ENCODE assay signal across 1 cellular context in genomic region chr5:95555553-95555952, GRCh38.
TF ChIP-seq lines count a peak whose summit lies in the region.

No MANE protein-coding gene starts in this region.

TF ChIP-seq in H1, 55 proteins besides CTCF, POLR2A, EP300 and RAD21 (continued from another document):
- no peak for TF ChIP-seq POU5F1 (IDR thresholded peaks at IDR 0.05; ENCODE audit: low read depth, low read length)
- TF ChIP-seq ZNF274 (IDR thresholded peaks at IDR 0.05; ENCODE audit: borderline replicate concordance, extremely low read depth, low read length): no peak
